In genomic region chr15:89320200-89320599, GRCh38 we compare ENCODE assay signal across 11 cellular contexts.
"Had no signal": no experiment of that assay in that cellular context is flagged by ENCODE, and none has a peak within 500 bp of the region (broad histone marks: within the 10 kb centered on the region; RNA-seq: fewer than 3 reads in every experiment).

No MANE protein-coding gene starts in this region.

- ATAC-seq: gastroesophageal sphincter, left lung had no signal

- H3K27ac Mint-ChIP-seq: activated T-helper 2 cell treated with anti-CD3 and anti-CD28 coated beads, Interferon-gamma antibody, Interleukin-2, Interleukin-4, amounts not matched to agents 10 μg/mL and 5 μg/mL and 100 μg/mL, durations not matched to agents 14 hours and 24 hours and 36 hours had no signal

- DNase-seq: activated CD4-positive, alpha-beta T cell treated with anti-CD3 and anti-CD28 coated beads, Interleukin-2, amount 50 U/mL, for 48 hours; activated CD8-positive, alpha-beta memory T cell treated with anti-CD3 and anti-CD28 coated beads, Interleukin-2, amount 50 U/mL, for 4 hours; cortex of kidney; effector memory CD4-positive, alpha-beta T cell; left lung; mesenchymal stem cell; retina; stimulated activated CD4-positive, alpha-beta T cell treated with anti-CD3 and anti-CD28 coated beads, Interleukin-4, amount 100 ng/mL, for 4 hours; T-helper 2 cell had no signal

- H3K9me3 Mint-ChIP-seq: activated T-helper 2 cell treated with anti-CD3 and anti-CD28 coated beads, Interferon-gamma antibody, Interleukin-2, Interleukin-4, amounts not matched to agents 10 μg/mL and 5 μg/mL and 100 μg/mL, durations not matched to agents 14 hours and 24 hours and 36 hours had no signal
